15 cellular contexts compared by ENCODE assay signal in the genomic region with DNA sequence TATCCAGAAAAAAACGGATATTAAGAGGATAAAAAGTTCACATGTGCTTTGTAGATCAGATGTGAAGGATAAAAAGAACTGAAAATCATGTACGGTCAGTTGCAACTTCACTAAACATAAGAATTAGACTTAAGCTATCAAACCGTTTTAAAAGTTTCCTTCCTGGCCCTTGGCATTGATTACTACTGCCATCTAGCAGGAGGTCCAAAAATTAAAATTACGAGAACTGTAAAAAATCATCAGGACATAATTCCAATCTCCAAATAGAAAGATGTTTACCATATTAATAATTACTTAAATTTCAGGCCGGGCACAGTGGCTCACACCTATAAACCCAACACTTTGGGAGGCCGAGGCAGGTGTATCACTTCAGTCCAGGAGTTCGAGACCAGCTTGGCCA. TPM values are rescaled to one million over a fixed set of nuclear protein-coding genes. Genes with fewer than 3 reads are reported as not detected.
DNase-seq lines count a peak whose midpoint lies in the region; ATAC-seq and TF ChIP-seq lines count a peak whose summit lies in the region.
"Had no signal": no experiment of that assay in that cellular context is flagged by ENCODE, and none has a peak within 500 bp of the region (broad histone marks: within the 10 kb centered on the region; RNA-seq: fewer than 3 reads in every experiment).

No MANE protein-coding gene starts in this region.

- no peaks in the 10 kb centered on the region for H3K4me1 ChIP-seq in foreskin keratinocyte
- H3K4me1 ChIP-seq: Caco-2 had no signal

- H3K36me3 ChIP-seq in GM06990 (ENCODE audit: control insufficient read depth, insufficient read depth, low read length): no peaks in the 10 kb centered on the region

- no peak overlapping the region for H3K4me3 ChIP-seq in GM06990 (replicated peaks; ENCODE audit: low read depth, low read length)
- H3K4me3 ChIP-seq in LNCaP clone FGC (ENCODE audit: low read depth, low read length): no peak overlapping the region
- H3K4me3 ChIP-seq: K562, stomach had no signal

- ATAC-seq in foreskin keratinocyte (no peak), HG02678 (IDR thresholded peaks at IDR 0.05; ENCODE audit: unreplicated experiment) (no peak)
- ATAC-seq: K562 had no signal

- no peaks in the 10 kb centered on the region for H3K27me3 ChIP-seq in GM06990 (replicated peaks; ENCODE audit: control insufficient read depth, insufficient read depth, low read length)
- no peaks in the 10 kb centered on the region for H3K27me3 ChIP-seq in foreskin keratinocyte
- H3K27me3 ChIP-seq: stomach had no signal

- DNase-seq in GM06990 (ENCODE audit: extremely low read depth, insufficient read length) (no peak), LNCaP clone FGC (ENCODE audit: low read depth) (no peak), foreskin keratinocyte (no peak), Kasumi-1 (lab: John Stamatoyannopoulos, UW) (no peak), NCI-H345 (lab: John Stamatoyannopoulos, UW) (no peak)
- DNase-seq: activated CD4-positive, alpha-beta T cell treated with anti-CD3 and anti-CD28 coated beads, Interleukin-2, amount 50 U/mL, for 48 hours; activated gamma-delta T cell; Caco-2; NCI-H1048; NCI-H187 treated with DMSO at 0.1 percent for 48 hours; stimulated activated CD4-positive, alpha-beta T cell treated with anti-CD3 and anti-CD28 coated beads, Interleukin-12 subunit alpha, Interleukin-12 subunit beta, amount 100 ng/mL, for 4 hours; stomach had no signal

- TF ChIP-seq CTCF in GM06990 (IDR thresholded peaks at IDR 0.05; ENCODE audit: insufficient read depth, low read length, poor library complexity, severe bottlenecking): peak; percentile 12
- TF ChIP-seq CTCF in LNCaP clone FGC (IDR thresholded peaks at IDR 0.05; ENCODE audit: control insufficient read depth, extremely low read depth, insufficient read depth): peak; percentile 45
- peak; percentile 56 for TF ChIP-seq CTCF in VCaP (conservative IDR thresholded peaks at IDR 0.05)
- peak; percentile 41 for TF ChIP-seq CTCF in foreskin keratinocyte (conservative IDR thresholded peaks at IDR 0.05)

- H3K27ac ChIP-seq in VCaP (peak overlapping the region; percentile 29; the same call in 1 of the 2 replicates), foreskin keratinocyte (no peak overlapping the region)
- H3K27ac ChIP-seq: stomach had no signal

RNA-seq across cellular contexts. Expression of gene WDR89, which starts 7.9 kb away (rescaled TPM):
- 13.1 and 14.5 TPM in 2 replicates for total RNA-seq in foreskin keratinocyte
- polyA plus RNA-seq in foreskin keratinocyte: 5.2 and 6.9 TPM in 2 replicates
